In genomic region chr19:55645512-55645881, GRCh38 we compare ENCODE assay signal across 14 cellular contexts. TPM values are rescaled to one million over a fixed set of nuclear protein-coding genes. Genes with fewer than 3 reads are reported as not detected.
DNase-seq lines count a peak whose midpoint lies in the region; ATAC-seq and TF ChIP-seq lines count a peak whose summit lies in the region.
"Had no signal": no experiment of that assay in that cellular context is flagged by ENCODE, and none has a peak within 500 bp of the region (broad histone marks: within the 10 kb centered on the region; RNA-seq: fewer than 3 reads in every experiment).

No MANE protein-coding gene starts in this region.

- BruUV-seq in HCT116 (replicated peaks; lab: Mats Ljungman, UMichigan) = no TSS peak

- no peak overlapping the region for H2AFZ ChIP-seq in HCT116 (ENCODE audit: low read depth, low read length, poor library complexity, severe bottlenecking)

- H3K4me2 ChIP-seq in HCT116 (ENCODE audit: low read length) = peak overlapping the region; percentile 75; the same call in 1 of the 2 replicates

- peak overlapping the region; percentile 25 for H3K27ac Mint-ChIP-seq in activated CD4-positive, alpha-beta T cell treated with anti-CD3 and anti-CD28 coated beads for 36 hours
- peak overlapping the region; percentile 72 to 96 for H3K27ac Mint-ChIP-seq in activated naive CD4-positive, alpha-beta T cell treated with anti-CD3 and anti-CD28 coated beads, Interleukin-2, amount 50 U/mL, for 72 hours
- no peak overlapping the region for H3K27ac Mint-ChIP-seq in nephron progenitor cell

- H3K36me3 Mint-ChIP-seq in activated CD4-positive, alpha-beta T cell treated with anti-CD3 and anti-CD28 coated beads for 36 hours (ENCODE audit: low read depth) = peaks cover 40% of the 10 kb centered on the region
- peaks cover 20 to 47% of the 10 kb centered on the region in 2 donors for H3K36me3 Mint-ChIP-seq in activated naive CD4-positive, alpha-beta T cell treated with anti-CD3 and anti-CD28 coated beads, Interleukin-2, amount 50 U/mL, for 72 hours
- peaks cover 13% of the 10 kb centered on the region for H3K36me3 Mint-ChIP-seq in nephron progenitor cell (ENCODE audit: low read depth)

- no peak for TF ChIP-seq EP300 in upper lobe of left lung (IDR thresholded peaks at IDR 0.05)

- H3K27ac ChIP-seq in HCT116 (ENCODE audit: low read depth, low read length) (0 out of 2 replicates have a peak overlapping the region, but pooled peaks have one; percentile 13), upper lobe of left lung (no peak overlapping the region)
- H3K27ac ChIP-seq: adrenal gland, SJCRH30 had no signal

- no peaks in the 10 kb centered on the region for H3K27me3 ChIP-seq in HCT116 (ENCODE audit: insufficient read depth, low read length)
- no peaks in the 10 kb centered on the region for H3K27me3 ChIP-seq in upper lobe of left lung
- H3K27me3 ChIP-seq: adrenal gland, SJCRH30 had no signal

- 0 out of 2 replicates have a peak overlapping the region, but pooled peaks have one; percentile 99 for H3K9ac ChIP-seq in HCT116 (ENCODE audit: low read length)

- intact Hi-C loops in activated CD4-positive, alpha-beta T cell treated with anti-CD3 and anti-CD28 coated beads for 36 hours (cut with DNase I, micrococcal nuclease) = no loop called here
- intact Hi-C loops in HCT116 (cut with micrococcal nuclease) = no loop called here

- H3K9me3 ChIP-seq in HCT116 (ENCODE audit: control insufficient read depth in 1 of 2, insufficient read depth in 1 of 2, low read depth in 1 of 2, low read length in 2 of 2) = no peaks in the 10 kb centered on the region
- H3K9me3 ChIP-seq in upper lobe of left lung = no peaks in the 10 kb centered on the region
- H3K9me3 ChIP-seq: adrenal gland, SJCRH30 had no signal

- H3K9me2 ChIP-seq in HCT116 (ENCODE audit: insufficient read depth) = no peaks in the 10 kb centered on the region

- H3K36me3 ChIP-seq in HCT116 (ENCODE audit: control insufficient read depth in 1 of 2, insufficient read depth in 2 of 2, low read length in 2 of 2) (peaks cover 10 to 12% of the 10 kb centered on the region in 2 experiments; a peak in 3 of 4 replicates), upper lobe of left lung (peaks cover 5 to 13% (median 8%) of the 10 kb centered on the region in 4 donors)

- TF ChIP-seq CTCF in HCT116 (IDR thresholded peaks at IDR 0.05 in 2 of 3, conservative IDR thresholded peaks at IDR 0.05 in 1 of 3; ENCODE audit: borderline replicate concordance in 1 of 3, insufficient read depth in 1 of 3, low read depth in 2 of 3, low read length in 2 of 3) (no peak), nephron progenitor cell (IDR thresholded peaks at IDR 0.05) (no peak), upper lobe of left lung (IDR thresholded peaks at IDR 0.05) (no peak)

- H3K4me1 Mint-ChIP-seq in activated CD4-positive, alpha-beta T cell treated with anti-CD3 and anti-CD28 coated beads for 36 hours = peaks cover 45% of the 10 kb centered on the region
- peaks cover 63% of the 10 kb centered on the region for H3K4me1 Mint-ChIP-seq in nephron progenitor cell

- no peak for ATAC-seq in activated CD4-positive, alpha-beta T cell treated with anti-CD3 and anti-CD28 coated beads for 36 hours
- ATAC-seq in HCT116 (no peak), upper lobe of left lung (ENCODE audit: low FRiP score in 2 of 2) (no peak)
- ATAC-seq in activated naive CD4-positive, alpha-beta T cell treated with anti-CD3 and anti-CD28 coated beads, Interleukin-2, amount 50 U/mL, for 72 hours = no peak

- POLR2A ChIA-PET in activated CD4-positive, alpha-beta T cell treated with anti-CD3 and anti-CD28 coated beads for 36 hours (lab: Charles Lee) = interaction anchor here (0.6 to 1.3 kb wide), 2 partner anchors 9 to 386 kb away, joined by 4 to 7 read pairs; partner anchors contain the start of gene U2AF2
- POLR2A ChIA-PET in HCT116 (lab: Charles Lee) = interaction anchor here (1.4 kb wide), 1 partner anchor 9 kb away, joined by 3 read pairs; the partner anchor contains the start of gene U2AF2

- no peak for TF ChIP-seq RAD21 in HCT116 (IDR thresholded peaks at IDR 0.05; ENCODE audit: low read depth)

- H3K4me3 ChIP-seq in HCT116 (replicated peaks in 1 of 2; ENCODE audit: low read depth in 1 of 2, low read length in 2 of 2) (no peak overlapping the region), upper lobe of left lung (no peak overlapping the region)
- H3K4me3 ChIP-seq: adrenal gland, SJCRH30 had no signal

- WGBS in upper lobe of left lung, 2 donors = 69 to 73% methylated on average over 5 of the region's 5 CpGs

- CTCF ChIA-PET in activated CD4-positive, alpha-beta T cell treated with anti-CD3 and anti-CD28 coated beads for 36 hours (lab: Charles Lee) = interaction anchor here (0.7 to 2.0 kb wide), 3 partner anchors 9 to 142 kb away, joined by 3 to 11 read pairs (median 5); partner anchors contain the start of gene U2AF2
- CTCF ChIA-PET in HCT116 (lab: Charles Lee) = interaction anchor here (0.6 kb wide), 1 partner anchor 8 kb away, joined by 3 read pairs; no protein-coding TSS in a partner anchor

- DNase-seq in activated CD4-positive, alpha-beta T cell treated with anti-CD3 and anti-CD28 coated beads for 36 hours = no peak
- DNase-seq in activated CD4-positive, alpha-beta T cell treated with anti-CD3 and anti-CD28 coated beads for 1 hour = no peak
- no peak for DNase-seq in HCT116 (ENCODE audit: low read depth, low spot score)
- no peak for DNase-seq in activated naive CD4-positive, alpha-beta T cell treated with anti-CD3 and anti-CD28 coated beads, Interleukin-2, amount 50 U/mL, for 72 hours (ENCODE audit: low spot score in 2 of 2)
- DNase-seq in nephron progenitor cell = no peak
- DNase-seq in putamen (ENCODE audit: low spot score) = no peak
- DNase-seq in upper lobe of left lung = no peak
- no peak for DNase-seq in GM19238 (ENCODE audit: insufficient read length, low spot score)
- DNase-seq: adrenal gland, DMS53, H7, NCI-H1436, NCI-H524, SJCRH30 had no signal

- H3K27me3 Mint-ChIP-seq in activated CD4-positive, alpha-beta T cell treated with anti-CD3 and anti-CD28 coated beads for 36 hours = no peaks in the 10 kb centered on the region
- H3K27me3 Mint-ChIP-seq in nephron progenitor cell (ENCODE audit: low read depth, poor library complexity) = no peaks in the 10 kb centered on the region

- RAD21 ChIA-PET in HCT116 (lab: Charles Lee; ENCODE audit: low non-redundant PET in 1 of 2, low total read pairs in 2 of 2, uncharacterized antibody in 2 of 2, unreplicated experiment in 2 of 2) = no interaction called here

- no peaks in the 10 kb centered on the region for H4K20me1 ChIP-seq in HCT116 (ENCODE audit: insufficient read depth)

- H3K4me1 ChIP-seq in HCT116 (ENCODE audit: control insufficient read depth in 1 of 2, insufficient read depth in 2 of 2, low read length in 2 of 2) (peaks cover 6 to 29% of the 10 kb centered on the region in 2 experiments; a peak in 3 of 4 replicates), upper lobe of left lung (peaks cover 50 to 80% (median 55%) of the 10 kb centered on the region in 4 donors)

- TF ChIP-seq POLR2A in HCT116 (IDR thresholded peaks at IDR 0.05; ENCODE audit: borderline replicate concordance, extremely low read depth, insufficient read depth, insufficient read length) = no peak
- no peak for TF ChIP-seq POLR2A in upper lobe of left lung (IDR thresholded peaks at IDR 0.05)

- peaks cover 45% of the 10 kb centered on the region for H3K79me2 ChIP-seq in HCT116 (ENCODE audit: insufficient read depth, low read length)

- H3K4me3 Mint-ChIP-seq in activated CD4-positive, alpha-beta T cell treated with anti-CD3 and anti-CD28 coated beads for 36 hours = peak overlapping the region; percentile 58
- H3K4me3 Mint-ChIP-seq in nephron progenitor cell = peak overlapping the region; percentile 69

- no peaks in the 10 kb centered on the region for H3K9me3 Mint-ChIP-seq in activated CD4-positive, alpha-beta T cell treated with anti-CD3 and anti-CD28 coated beads for 36 hours (ENCODE audit: low read depth)
- peaks cover 0 to under 1% of the 10 kb centered on the region in 2 donors for H3K9me3 Mint-ChIP-seq in activated naive CD4-positive, alpha-beta T cell treated with anti-CD3 and anti-CD28 coated beads, Interleukin-2, amount 50 U/mL, for 72 hours
- H3K9me3 Mint-ChIP-seq in nephron progenitor cell = no peaks in the 10 kb centered on the region

TF ChIP-seq in HCT116, 20 proteins besides CTCF, POLR2A, EP300 and RAD21:
- TF ChIP-seq EGR1 (IDR thresholded peaks at IDR 0.05; ENCODE audit: low read depth) = no peak
- TF ChIP-seq ZFX (IDR thresholded peaks at IDR 0.05) = no peak

RNA-seq across cellular contexts. Expression of gene ZNF581, which starts 2.0 kb away (rescaled TPM):
- 10 to 100 TPM; 18.9 to 26.9 TPM for total RNA-seq in activated CD4-positive, alpha-beta T cell treated with anti-CD3 and anti-CD28 coated beads for 36 hours
- total RNA-seq in HCT116 (2021; ENCODE audit: unreplicated experiment) (44.4 TPM), upper lobe of left lung (10 to 100 TPM; 15.6 to 38.8 (median 21.9) TPM)
- 47.8 and 48.2 TPM in 2 replicates for polyA plus RNA-seq in HCT116 (2012)
- total RNA-seq in activated naive CD4-positive, alpha-beta T cell treated with anti-CD3 and anti-CD28 coated beads, Interleukin-2, amount 50 U/mL, for 72 hours = 10 to 100 TPM; 39.9 to 40.0 TPM

RNA-seq across cellular contexts. Expression of gene CCDC106, which starts 2.5 kb away (rescaled TPM):
- total RNA-seq in activated CD4-positive, alpha-beta T cell treated with anti-CD3 and anti-CD28 coated beads for 36 hours = 1 to 10 TPM; 6.2 to 6.3 TPM
- total RNA-seq in HCT116 (2021; ENCODE audit: unreplicated experiment) = 1.0 TPM
- 0.56 and 0.70 TPM in 2 replicates for polyA plus RNA-seq in HCT116 (2012)
- total RNA-seq in activated naive CD4-positive, alpha-beta T cell treated with anti-CD3 and anti-CD28 coated beads, Interleukin-2, amount 50 U/mL, for 72 hours = 10 to 100 TPM in 1 of 2 donors, 1 to 10 TPM in 1; 2.9 to 13.6 TPM
- 10 to 100 TPM; 15.3 to 44.0 (median 17.1) TPM for total RNA-seq in upper lobe of left lung

RNA-seq across cellular contexts. Expression of gene ZNF580, which starts 4.7 kb away (rescaled TPM):
- total RNA-seq in activated CD4-positive, alpha-beta T cell treated with anti-CD3 and anti-CD28 coated beads for 36 hours = 10 to 100 TPM; 24.2 to 35.6 TPM
- total RNA-seq in HCT116 (2021; ENCODE audit: unreplicated experiment) (36.7 TPM), upper lobe of left lung (10 to 100 TPM; 28.1 to 84.1 (median 38.0) TPM)
- polyA plus RNA-seq in HCT116 (2012) = 37.1 and 47.1 TPM in 2 replicates
- total RNA-seq in activated naive CD4-positive, alpha-beta T cell treated with anti-CD3 and anti-CD28 coated beads, Interleukin-2, amount 50 U/mL, for 72 hours = 10 to 100 TPM; 18.2 to 33.9 TPM

RNA-seq across cellular contexts. Expression of gene U2AF2, which starts 9.3 kb away (rescaled TPM):
- 100 to 1,000 TPM; 252 to 292 TPM for total RNA-seq in activated CD4-positive, alpha-beta T cell treated with anti-CD3 and anti-CD28 coated beads for 36 hours
- total RNA-seq in HCT116 (2021; ENCODE audit: unreplicated experiment) (259 TPM), upper lobe of left lung (100 to 1,000 TPM in 4 of 6 donors, 10 to 100 TPM in 2; 57.7 to 294 (median 157) TPM)
- 199 and 201 TPM in 2 replicates for polyA plus RNA-seq in HCT116 (2012)
- 100 to 1,000 TPM; 270 to 312 TPM for total RNA-seq in activated naive CD4-positive, alpha-beta T cell treated with anti-CD3 and anti-CD28 coated beads, Interleukin-2, amount 50 U/mL, for 72 hours

RNA-seq across cellular contexts. Expression of gene ZNF784, which starts 21.1 kb away (rescaled TPM):
- total RNA-seq in activated CD4-positive, alpha-beta T cell treated with anti-CD3 and anti-CD28 coated beads for 36 hours = 1 to 10 TPM; 3.2 to 4.3 TPM
- total RNA-seq in HCT116 (2021; ENCODE audit: unreplicated experiment) = 5.3 TPM
- 7.5 and 8.0 TPM in 2 replicates for polyA plus RNA-seq in HCT116 (2012)
- 1 to 10 TPM; 3.6 to 3.9 TPM for total RNA-seq in activated naive CD4-positive, alpha-beta T cell treated with anti-CD3 and anti-CD28 coated beads, Interleukin-2, amount 50 U/mL, for 72 hours
- 10 to 100 TPM in 2 of 6 donors, 1 to 10 TPM in 4; 6.8 to 14.7 (median 8.6) TPM for total RNA-seq in upper lobe of left lung
